In genomic region chr9:92608221-92609141, GRCh38 we compare ENCODE assay signal across 9 cellular contexts.
A peak's percentile ranks its signal among the peaks of the same experiment; 100 is the strongest.
DNase-seq lines count a peak whose midpoint lies in the region; ATAC-seq and TF ChIP-seq lines count a peak whose summit lies in the region.
"Had no signal": no experiment of that assay in that cellular context is flagged by ENCODE, and none has a peak within 500 bp of the region (broad histone marks: within the 10 kb centered on the region; RNA-seq: fewer than 3 reads in every experiment).

No MANE protein-coding gene starts in this region.

- peaks cover 0 to 35% (median 6%) of the 10 kb centered on the region in 3 donors for H3K36me3 ChIP-seq in tibial nerve

- H3K9me3 ChIP-seq in tibial nerve: peaks cover 0 to 11% (median 3%) of the 10 kb centered on the region in 4 donors
- H3K9me3 ChIP-seq: HAP-1 had no signal

- peak overlapping the region in 3 of 4 donors; percentile 23 to 45 (median 34) for H3K27ac ChIP-seq in tibial nerve

- ATAC-seq in GM19328 (IDR thresholded peaks at IDR 0.05; ENCODE audit: unreplicated experiment): no peak

- no peak for TF ChIP-seq EP300 in tibial nerve (IDR thresholded peaks at IDR 0.05)

- peaks cover 0 to 38% (median 10%) of the 10 kb centered on the region in 4 donors for H3K4me1 ChIP-seq in tibial nerve

- H3K27me3 ChIP-seq in tibial nerve: no peaks in the 10 kb centered on the region

- DNase-seq in NCI-H2107 treated with DMSO at 0.1 percent for 48 hours (lab: John Stamatoyannopoulos, UW; ENCODE audit: unreplicated experiment) (peak; percentile 40), NCI-H2107 (lab: John Stamatoyannopoulos, UW) (no peak), ecto neural progenitor cell (ENCODE audit: low spot score) (peak; percentile 15), medulla oblongata (ENCODE audit: extremely low spot score) (peak; percentile 23), tibial nerve (ENCODE audit: low spot score in 2 of 2) (no peak), NCI-H2196 treated with DMSO at 0.1 percent for 48 hours (lab: John Stamatoyannopoulos, UW; ENCODE audit: unreplicated experiment) (no peak)
- no peak for DNase-seq in activated naive CD4-positive, alpha-beta T cell treated with anti-CD3 and anti-CD28 coated beads, Interleukin-2, amount 50 U/mL, for 16 hours

- no peak overlapping the region for H3K4me3 ChIP-seq in tibial nerve
- H3K4me3 ChIP-seq: HAP-1 had no signal

- TF ChIP-seq POLR2A in tibial nerve (IDR thresholded peaks at IDR 0.05): no peak

- 54 to 56% methylated on average over 18 of the region's 18 CpGs for WGBS in tibial nerve, 2 donors

- TF ChIP-seq CTCF in tibial nerve (IDR thresholded peaks at IDR 0.05): no peak

Comparison
In these comparisons a context has a peak if more than half of its experiments do, and no peak if none do; other contexts are left out.
1. DNase-seq: peak in NCI-H2107 treated with DMSO at 0.1 percent for 48 hours (single experiment), ecto neural progenitor cell (single experiment) and medulla oblongata (single experiment); none in NCI-H2107 (single experiment), tibial nerve (0 of 2), activated naive CD4-positive, alpha-beta T cell treated with anti-CD3 and anti-CD28 coated beads, Interleukin-2, amount 50 U/mL, for 16 hours (single experiment) and NCI-H2196 treated with DMSO at 0.1 percent for 48 hours (single experiment).